ENCODE assay signal across 19 cellular contexts in genomic region chr10:33807527-33808377, GRCh38.
"Had no signal": no experiment of that assay in that cellular context is flagged by ENCODE, and none has a peak within 500 bp of the region (broad histone marks: within the 10 kb centered on the region; RNA-seq: fewer than 3 reads in every experiment).

No MANE protein-coding gene starts in this region.

- H3K36me3 Mint-ChIP-seq: activated naive CD8-positive, alpha-beta T cell treated with anti-CD3 and anti-CD28 coated beads, Interleukin-2, amount 10 ng/mL, durations not matched to agents 7 days and 5 days; natural killer cell treated with Interleukin-12 subunit alpha and Interleukin-12 subunit beta and Interleukin-15 and Interleukin-18, amount 100 ng/mL, for 72 hours had no signal

- ATAC-seq: activated T-cell treated with anti-CD3 and anti-CD28 coated beads, Interleukin-2, amount 50 U/mL, for 72 hours; left lobe of liver; natural killer cell treated with Interleukin-12 subunit alpha and Interleukin-12 subunit beta and Interleukin-15 and Interleukin-18, amount 100 ng/mL, for 72 hours; stimulated activated naive CD8-positive, alpha-beta T cell treated with anti-CD3 and anti-CD28 coated beads, Interleukin-15, Interleukin-2, amounts not matched to agents 100 U/mL and 50 U/mL, for 24 hours had no signal

- DNase-seq: activated CD4-positive, alpha-beta memory T cell treated with anti-CD3 and anti-CD28 coated beads, Interleukin-2, amount 10 ng/mL, durations not matched to agents 7 days and 5 days; activated CD4-positive, alpha-beta T cell treated with anti-CD3 and anti-CD28 coated beads for 1 hour; activated CD8-positive, alpha-beta memory T cell treated with anti-CD3 and anti-CD28 coated beads, Interleukin-2, amount 50 U/mL, for 4 hours; activated gamma-delta T cell treated with Interleukin-2 at 50 U/mL for 16 hours; activated naive CD8-positive, alpha-beta T cell treated with anti-CD3 and anti-CD28 coated beads, Interleukin-2, amount 10 ng/mL, durations not matched to agents 7 days and 5 days; activated T-cell treated with anti-CD3 and anti-CD28 coated beads, Interleukin-2, amount 50 U/mL, for 72 hours; anterior cingulate cortex; dorsolateral prefrontal cortex; glutamatergic neuron; sigmoid colon; stimulated activated CD4-positive, alpha-beta T cell treated with anti-CD3 and anti-CD28 coated beads, Interleukin-2, amount 100 ng/mL, for 48 hours; stimulated activated CD8-positive, alpha-beta memory T cell treated with anti-CD3 and anti-CD28 coated beads, Interleukin-4, amount 100 ng/mL, for 48 hours; stimulated activated naive CD8-positive, alpha-beta T cell treated with anti-CD3 and anti-CD28 coated beads, Interleukin-15, Interleukin-2, amounts not matched to agents 100 U/mL and 50 U/mL, for 24 hours; T-helper 9 cell; upper lobe of left lung had no signal

- H3K4me3 Mint-ChIP-seq: activated CD4-positive, alpha-beta memory T cell treated with anti-CD3 and anti-CD28 coated beads, Interleukin-2, amount 10 ng/mL, durations not matched to agents 7 days and 5 days; activated naive CD8-positive, alpha-beta T cell treated with anti-CD3 and anti-CD28 coated beads, Interleukin-2, amount 10 ng/mL, durations not matched to agents 7 days and 5 days; activated T-cell treated with anti-CD3 and anti-CD28 coated beads, Interleukin-2, amount 50 U/mL, for 72 hours; natural killer cell treated with Interleukin-12 subunit alpha and Interleukin-12 subunit beta and Interleukin-15 and Interleukin-18, amount 100 ng/mL, for 72 hours had no signal

- H3K36me3 ChIP-seq: esophagus muscularis mucosa, sigmoid colon, suprapubic skin, upper lobe of left lung had no signal

- H3K27me3 Mint-ChIP-seq: activated CD4-positive, alpha-beta memory T cell treated with anti-CD3 and anti-CD28 coated beads, Interleukin-2, amount 10 ng/mL, durations not matched to agents 7 days and 5 days; activated naive CD8-positive, alpha-beta T cell treated with anti-CD3 and anti-CD28 coated beads, Interleukin-2, amount 10 ng/mL, durations not matched to agents 7 days and 5 days had no signal

- H3K4me3 ChIP-seq: dorsolateral prefrontal cortex, esophagus muscularis mucosa, sigmoid colon, suprapubic skin, upper lobe of left lung had no signal

- H3K9me3 Mint-ChIP-seq: activated CD4-positive, alpha-beta memory T cell treated with anti-CD3 and anti-CD28 coated beads, Interleukin-2, amount 10 ng/mL, durations not matched to agents 7 days and 5 days; natural killer cell treated with Interleukin-12 subunit alpha and Interleukin-12 subunit beta and Interleukin-15 and Interleukin-18, amount 100 ng/mL, for 72 hours had no signal

- H3K4me1 Mint-ChIP-seq: activated CD4-positive, alpha-beta memory T cell treated with anti-CD3 and anti-CD28 coated beads, Interleukin-2, amount 10 ng/mL, durations not matched to agents 7 days and 5 days; activated naive CD8-positive, alpha-beta T cell treated with anti-CD3 and anti-CD28 coated beads, Interleukin-2, amount 10 ng/mL, durations not matched to agents 7 days and 5 days had no signal

- H3K27ac Mint-ChIP-seq: activated CD4-positive, alpha-beta memory T cell treated with anti-CD3 and anti-CD28 coated beads, Interleukin-2, amount 10 ng/mL, durations not matched to agents 7 days and 5 days; activated naive CD8-positive, alpha-beta T cell treated with anti-CD3 and anti-CD28 coated beads, Interleukin-2, amount 10 ng/mL, durations not matched to agents 7 days and 5 days; activated T-cell treated with anti-CD3 and anti-CD28 coated beads, Interleukin-2, amount 50 U/mL, for 72 hours; natural killer cell treated with Interleukin-12 subunit alpha and Interleukin-12 subunit beta and Interleukin-15 and Interleukin-18, amount 100 ng/mL, for 72 hours had no signal

- H3K27ac ChIP-seq: dorsolateral prefrontal cortex, esophagus muscularis mucosa, sigmoid colon, suprapubic skin, upper lobe of left lung had no signal

- H3K4me1 ChIP-seq: esophagus muscularis mucosa, sigmoid colon, suprapubic skin, upper lobe of left lung had no signal

- H3K27me3 ChIP-seq: dorsolateral prefrontal cortex, esophagus muscularis mucosa, sigmoid colon, suprapubic skin, upper lobe of left lung had no signal

- H3K9me3 ChIP-seq: esophagus muscularis mucosa, sigmoid colon, suprapubic skin, upper lobe of left lung had no signal
